Comparison of ENCODE assay signal across 23 cellular contexts in the genomic region with DNA sequence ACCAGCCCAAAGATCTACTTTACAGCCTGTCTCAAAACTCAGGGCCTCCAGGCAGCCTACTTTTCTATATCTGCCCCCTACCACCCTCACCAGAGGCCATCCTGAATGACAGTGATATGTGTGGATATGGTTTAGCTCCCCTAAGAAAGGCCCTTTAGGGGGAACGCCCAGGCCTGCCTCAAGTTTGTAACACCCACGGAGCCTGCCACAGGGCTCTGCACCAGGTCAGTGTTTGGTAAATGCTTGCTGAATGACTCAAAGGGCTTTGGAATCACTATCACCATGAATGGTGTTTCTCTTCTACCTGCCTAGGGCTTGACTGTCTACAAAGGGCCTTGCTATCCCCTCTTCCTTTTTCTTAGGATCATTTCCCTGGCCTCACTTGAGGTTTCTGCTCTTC. TPM values are rescaled to one million over a fixed set of nuclear protein-coding genes. Genes with fewer than 3 reads are reported as not detected.
A peak's percentile ranks its signal among the peaks of the same experiment; 100 is the strongest.
DNase-seq lines count a peak whose midpoint lies in the region; ATAC-seq and TF ChIP-seq lines count a peak whose summit lies in the region.
"Had no signal": no experiment of that assay in that cellular context is flagged by ENCODE, and none has a peak within 500 bp of the region (broad histone marks: within the 10 kb centered on the region; RNA-seq: fewer than 3 reads in every experiment).

No MANE protein-coding gene starts in this region.

- peak; percentile 13 for DNase-seq in activated CD8-positive, alpha-beta T cell treated with anti-CD3 and anti-CD28 coated beads for 36 hours
- DNase-seq in activated CD8-positive, alpha-beta T cell treated with anti-CD3 and anti-CD28 coated beads, Interleukin-2, amount 10 ng/mL, durations not matched to agents 7 days and 5 days, result no peak
- DNase-seq in M059J (ENCODE audit: low read depth) (peak; percentile 29), sigmoid colon (no peak), DMS 273 treated with DMSO at 0.1 percent for 48 hours (lab: John Stamatoyannopoulos, UW) (no peak)
- DNase-seq in stimulated activated naive CD8-positive, alpha-beta T cell treated with anti-CD3 and anti-CD28 coated beads, Interleukin-15, Interleukin-2, amounts not matched to agents 100 U/mL and 50 U/mL, for 24 hours, result no peak
- DNase-seq: CD4-positive, alpha-beta T cell; DMS53; GM23248; H7; NCI-H1092; NCI-H1417 treated with DMSO at 0.1 percent for 48 hours; NCI-H1694 treated with DMSO at 0.1 percent for 48 hours; NCI-H2081; NCI-H226; NCI-H510A; NCI-H69; Peyer's patch had no signal

- no peak for TF ChIP-seq EP300 in sigmoid colon (IDR thresholded peaks at IDR 0.05)

- H3K27ac Mint-ChIP-seq in activated CD8-positive, alpha-beta T cell treated with anti-CD3 and anti-CD28 coated beads for 36 hours, result no peak overlapping the region
- H3K27ac Mint-ChIP-seq in activated CD8-positive, alpha-beta T cell treated with anti-CD3 and anti-CD28 coated beads, Interleukin-2, amount 10 ng/mL, durations not matched to agents 7 days and 5 days, result no peak overlapping the region
- H3K27ac Mint-ChIP-seq: CD4-positive, alpha-beta T cell; IgD-negative memory B cell had no signal

- H3K36me3 ChIP-seq in sigmoid colon, result no peaks in the 10 kb centered on the region
- H3K36me3 ChIP-seq: Peyer's patch had no signal

- 91 to 96% methylated on average over 2 of the region's 2 CpGs for WGBS in sigmoid colon, 2 donors

- H3K9me3 Mint-ChIP-seq in activated CD8-positive, alpha-beta T cell treated with anti-CD3 and anti-CD28 coated beads for 36 hours, result no peaks in the 10 kb centered on the region
- no peaks in the 10 kb centered on the region for H3K9me3 Mint-ChIP-seq in activated CD8-positive, alpha-beta T cell treated with anti-CD3 and anti-CD28 coated beads, Interleukin-2, amount 10 ng/mL, durations not matched to agents 7 days and 5 days (ENCODE audit: insufficient read depth)
- H3K9me3 Mint-ChIP-seq: CD4-positive, alpha-beta T cell; IgD-negative memory B cell had no signal

- TF ChIP-seq POLR2A in sigmoid colon (IDR thresholded peaks at IDR 0.05), result no peak

- no peak overlapping the region for H3K4me3 ChIP-seq in sigmoid colon
- H3K4me3 ChIP-seq: GM23248, Peyer's patch had no signal

- CTCF ChIA-PET in activated CD8-positive, alpha-beta T cell treated with anti-CD3 and anti-CD28 coated beads for 36 hours (lab: Charles Lee), result no interaction called here
- CTCF ChIA-PET in activated CD8-positive, alpha-beta T cell treated with anti-CD3 and anti-CD28 coated beads, Interleukin-2, amount 10 ng/mL, durations not matched to agents 7 days and 5 days (lab: Charles Lee), result no interaction called here

- H3K9me3 ChIP-seq in sigmoid colon, result no peaks in the 10 kb centered on the region
- H3K9me3 ChIP-seq: Peyer's patch had no signal

- peaks cover 2% of the 10 kb centered on the region for H3K27me3 Mint-ChIP-seq in activated CD8-positive, alpha-beta T cell treated with anti-CD3 and anti-CD28 coated beads for 36 hours
- peaks cover 4% of the 10 kb centered on the region for H3K27me3 Mint-ChIP-seq in activated CD8-positive, alpha-beta T cell treated with anti-CD3 and anti-CD28 coated beads, Interleukin-2, amount 10 ng/mL, durations not matched to agents 7 days and 5 days (ENCODE audit: low read depth)

- no peak overlapping the region for H3K27ac ChIP-seq in sigmoid colon
- H3K27ac ChIP-seq: GM23248, HL-60, Peyer's patch had no signal

- no peaks in the 10 kb centered on the region for H3K36me3 Mint-ChIP-seq in activated CD8-positive, alpha-beta T cell treated with anti-CD3 and anti-CD28 coated beads for 36 hours (ENCODE audit: low read depth)
- H3K36me3 Mint-ChIP-seq in activated CD8-positive, alpha-beta T cell treated with anti-CD3 and anti-CD28 coated beads, Interleukin-2, amount 10 ng/mL, durations not matched to agents 7 days and 5 days (ENCODE audit: low read depth), result no peaks in the 10 kb centered on the region
- H3K36me3 Mint-ChIP-seq: IgD-negative memory B cell had no signal

- no peak overlapping the region for H3K4me3 Mint-ChIP-seq in activated CD8-positive, alpha-beta T cell treated with anti-CD3 and anti-CD28 coated beads for 36 hours
- no peak overlapping the region for H3K4me3 Mint-ChIP-seq in activated CD8-positive, alpha-beta T cell treated with anti-CD3 and anti-CD28 coated beads, Interleukin-2, amount 10 ng/mL, durations not matched to agents 7 days and 5 days
- H3K4me3 Mint-ChIP-seq: CD4-positive, alpha-beta T cell; IgD-negative memory B cell had no signal

- intact Hi-C loops in activated CD8-positive, alpha-beta T cell treated with anti-CD3 and anti-CD28 coated beads for 36 hours (cut with micrococcal nuclease), result no loop called here
- intact Hi-C loops in sigmoid colon (cut with DNase I), result no loop called here

- no peak for ATAC-seq in activated CD8-positive, alpha-beta T cell treated with anti-CD3 and anti-CD28 coated beads for 36 hours
- ATAC-seq in activated CD8-positive, alpha-beta T cell treated with anti-CD3 and anti-CD28 coated beads, Interleukin-2, amount 10 ng/mL, durations not matched to agents 7 days and 5 days, result no peak
- ATAC-seq in esophagus mucosa, result peak; percentile 23
- peak; percentile 72 for ATAC-seq in stimulated activated naive CD8-positive, alpha-beta T cell treated with anti-CD3 and anti-CD28 coated beads, Interleukin-15, Interleukin-2, amounts not matched to agents 100 U/mL and 50 U/mL, for 24 hours

- no peaks in the 10 kb centered on the region for H3K4me1 ChIP-seq in sigmoid colon
- H3K4me1 ChIP-seq: Peyer's patch had no signal

- H3K4me1 Mint-ChIP-seq in activated CD8-positive, alpha-beta T cell treated with anti-CD3 and anti-CD28 coated beads for 36 hours (ENCODE audit: low read depth), result no peaks in the 10 kb centered on the region
- H3K4me1 Mint-ChIP-seq in activated CD8-positive, alpha-beta T cell treated with anti-CD3 and anti-CD28 coated beads, Interleukin-2, amount 10 ng/mL, durations not matched to agents 7 days and 5 days (ENCODE audit: low read depth), result no peaks in the 10 kb centered on the region
- H3K4me1 Mint-ChIP-seq: IgD-negative memory B cell had no signal

- H3K27me3 ChIP-seq in sigmoid colon, result no peaks in the 10 kb centered on the region
- H3K27me3 ChIP-seq: Peyer's patch had no signal

- no peak for TF ChIP-seq CTCF in activated CD8-positive, alpha-beta T cell treated with anti-CD3 and anti-CD28 coated beads for 36 hours (IDR thresholded peaks at IDR 0.05)
- TF ChIP-seq CTCF in sigmoid colon (IDR thresholded peaks at IDR 0.05), result no peak

- POLR2A ChIA-PET in activated CD8-positive, alpha-beta T cell treated with anti-CD3 and anti-CD28 coated beads for 36 hours (lab: Charles Lee), result no interaction called here
- POLR2A ChIA-PET in activated CD8-positive, alpha-beta T cell treated with anti-CD3 and anti-CD28 coated beads, Interleukin-2, amount 10 ng/mL, durations not matched to agents 7 days and 5 days (lab: Charles Lee), result no interaction called here

RNA-seq across cellular contexts. Expression of a gene that starts 11.3 kb away (rescaled TPM):
- total RNA-seq in activated CD8-positive, alpha-beta T cell treated with anti-CD3 and anti-CD28 coated beads for 36 hours, result 1 to 10 TPM; 1.7 to 1.9 TPM
- under 1 TPM; 0.23 to 0.26 TPM for total RNA-seq in activated CD8-positive, alpha-beta T cell treated with anti-CD3 and anti-CD28 coated beads, Interleukin-2, amount 10 ng/mL, durations not matched to agents 7 days and 5 days
- total RNA-seq in M059J (2014; rRNA removed; shearing (Covaris generic)), result 5.6 and 8.7 TPM in 2 replicates
- total RNA-seq in esophagus mucosa (0.16 TPM), sigmoid colon (10 to 100 TPM; 14.4 to 26.8 (median 16.4) TPM)
- polyA plus RNA-seq in sigmoid colon, result 1 to 10 TPM; 2.6 to 4.2 (median 3.6) TPM
- total RNA-seq: G401 had no signal
- polyA plus RNA-seq: BJ, GM23248, IgD-negative memory B cell had no signal

Comparison
In these comparisons a context has a peak if more than half of its experiments do, and no peak if none do; other contexts are left out.
1. DNase-seq: peak in activated CD8-positive, alpha-beta T cell treated with anti-CD3 and anti-CD28 coated beads for 36 hours (single experiment) and M059J (single experiment); none in activated CD8-positive, alpha-beta T cell treated with anti-CD3 and anti-CD28 coated beads, Interleukin-2, amount 10 ng/mL, durations not matched to agents 7 days and 5 days (single experiment), stimulated activated naive CD8-positive, alpha-beta T cell treated with anti-CD3 and anti-CD28 coated beads, Interleukin-15, Interleukin-2, amounts not matched to agents 100 U/mL and 50 U/mL, for 24 hours (single experiment), sigmoid colon (single experiment) and DMS 273 treated with DMSO at 0.1 percent for 48 hours (single experiment).
2. ATAC-seq: peak in esophagus mucosa (single experiment) and stimulated activated naive CD8-positive, alpha-beta T cell treated with anti-CD3 and anti-CD28 coated beads, Interleukin-15, Interleukin-2, amounts not matched to agents 100 U/mL and 50 U/mL, for 24 hours (single experiment); none in activated CD8-positive, alpha-beta T cell treated with anti-CD3 and anti-CD28 coated beads for 36 hours (single experiment) and activated CD8-positive, alpha-beta T cell treated with anti-CD3 and anti-CD28 coated beads, Interleukin-2, amount 10 ng/mL, durations not matched to agents 7 days and 5 days (single experiment).